Comparison of ENCODE assay signal across 1 cellular context in genomic region chr4:183407635-183408463, GRCh38.
A peak's percentile ranks its signal among the peaks of the same experiment; 100 is the strongest.
TF ChIP-seq lines count a peak whose summit lies in the region.

No MANE protein-coding gene starts in this region.

TF ChIP-seq in K562, 482 proteins besides CTCF, POLR2A, EP300 and RAD21 (continued from another document and continues in another):
- TF ChIP-seq PML (IDR thresholded peaks at IDR 0.05; ENCODE audit: low read length): no peak
- TF ChIP-seq ELK1 (CRISPR knock-in tag; IDR thresholded peaks at IDR 0.05): no peak
- TF ChIP-seq TRIM25 (IDR thresholded peaks at IDR 0.05; ENCODE audit: borderline replicate concordance): 0 out of 2 replicates have a peak, but pooled peaks have one; percentile 41
- TF ChIP-seq ZBTB5 (IDR thresholded peaks at IDR 0.05): peak; percentile 60; the same call in 1 of the 2 replicates
- TF ChIP-seq ARID2 (IDR thresholded peaks at IDR 0.05): no peak
- peak; percentile 56 for TF ChIP-seq ASH1L (IDR thresholded peaks at IDR 0.05; ENCODE audit: borderline replicate concordance, low read depth, partially characterized antibody)
- TF ChIP-seq FIP1L1 (IDR thresholded peaks at IDR 0.05; ENCODE audit: low read depth, low read length, poor library complexity, severe bottlenecking): no peak
- TF ChIP-seq NCOA4 (IDR thresholded peaks at IDR 0.05; ENCODE audit: partially characterized antibody): peak; percentile 47
- no peak for TF ChIP-seq SAP30 (IDR thresholded peaks at IDR 0.05; ENCODE audit: borderline replicate concordance, insufficient read depth, low read depth, low read length, poor library complexity, severe bottlenecking)
- TF ChIP-seq BACH1 (tag; IDR thresholded peaks at IDR 0.05): no peak
- no peak for TF ChIP-seq E2F8 (IDR thresholded peaks at IDR 0.05; ENCODE audit: low read depth, partially characterized antibody)
- TF ChIP-seq ZZZ3 (IDR thresholded peaks at IDR 0.05): no peak
- TF ChIP-seq MTA2 (IDR thresholded peaks at IDR 0.05; ENCODE audit: low read depth): peak; percentile 39; the same call in 1 of the 2 replicates
- TF ChIP-seq ERF (CRISPR knock-in tag; IDR thresholded peaks at IDR 0.05): no peak
- no peak for TF ChIP-seq PYGO2 (tag; IDR thresholded peaks at IDR 0.05)
- no peak for TF ChIP-seq BRD9 (IDR thresholded peaks at IDR 0.05; ENCODE audit: low read depth, partially characterized antibody)
- no peak for TF ChIP-seq L3MBTL2 (IDR thresholded peaks at IDR 0.05)
- peak; percentile 27; the same call in 1 of the 2 replicates for TF ChIP-seq SMARCA4 (IDR thresholded peaks at IDR 0.05)
- TF ChIP-seq ZNF512 (tag; IDR thresholded peaks at IDR 0.05): peak; percentile 100
- no peak for TF ChIP-seq BRF2 (IDR thresholded peaks at IDR 0.05; ENCODE audit: borderline replicate concordance, insufficient read depth, insufficient read length)
- no peak for TF ChIP-seq SAFB2 (IDR thresholded peaks at IDR 0.05; ENCODE audit: borderline replicate concordance, low read depth, low read length, severe bottlenecking)
- no peak for TF ChIP-seq BRD4 (IDR thresholded peaks at IDR 0.05)
- TF ChIP-seq NBN (IDR thresholded peaks at IDR 0.05; ENCODE audit: low read depth): 0 out of 2 replicates have a peak, but pooled peaks have one; percentile 33
- no peak for TF ChIP-seq CEBPZ (IDR thresholded peaks at IDR 0.05; ENCODE audit: borderline replicate concordance, low read depth, low read length)
- 0 out of 2 replicates have a peak, but pooled peaks have one; percentile 11 for TF ChIP-seq NR2C1 (IDR thresholded peaks at IDR 0.05)
- TF ChIP-seq NR2C1 (tag; IDR thresholded peaks at IDR 0.05): no peak
- 0 out of 2 replicates have a peak, but pooled peaks have one; percentile 29 for TF ChIP-seq SMARCA5 (IDR thresholded peaks at IDR 0.05)
- peak; percentile 18; the same call in 1 of the 2 replicates for TF ChIP-seq ARID1B (IDR thresholded peaks at IDR 0.05)
- TF ChIP-seq ZBTB2 (IDR thresholded peaks at IDR 0.05): 0 out of 2 replicates have a peak, but pooled peaks have one; percentile 60
- peak; percentile 56 to 71; a peak in 1 of 4 replicates for TF ChIP-seq ARNT (IDR thresholded peaks at IDR 0.05)
- TF ChIP-seq PBX2 (CRISPR knock-in tag; IDR thresholded peaks at IDR 0.05; ENCODE audit: low read depth): no peak
- no peak for TF ChIP-seq PBX2 (tag; conservative IDR thresholded peaks at IDR 0.05; ENCODE audit: low read depth)
- 0 out of 2 replicates have a peak, but pooled peaks have one; percentile 7 for TF ChIP-seq TAL1 (IDR thresholded peaks at IDR 0.05)
- no peak for TF ChIP-seq ZNF124 (CRISPR knock-in tag; IDR thresholded peaks at IDR 0.05)
- peak; percentile 67; the same call in 1 of the 2 replicates for TF ChIP-seq HINFP (tag; conservative IDR thresholded peaks at IDR 0.05; ENCODE audit: low read depth)
- 0 out of 2 replicates have a peak, but pooled peaks have one; percentile 67 for TF ChIP-seq HLTF (IDR thresholded peaks at IDR 0.05)
- TF ChIP-seq MLLT1 (IDR thresholded peaks at IDR 0.05): peak; percentile 61 to 78; a peak in 2 of 4 replicates
